In the genomic region with DNA sequence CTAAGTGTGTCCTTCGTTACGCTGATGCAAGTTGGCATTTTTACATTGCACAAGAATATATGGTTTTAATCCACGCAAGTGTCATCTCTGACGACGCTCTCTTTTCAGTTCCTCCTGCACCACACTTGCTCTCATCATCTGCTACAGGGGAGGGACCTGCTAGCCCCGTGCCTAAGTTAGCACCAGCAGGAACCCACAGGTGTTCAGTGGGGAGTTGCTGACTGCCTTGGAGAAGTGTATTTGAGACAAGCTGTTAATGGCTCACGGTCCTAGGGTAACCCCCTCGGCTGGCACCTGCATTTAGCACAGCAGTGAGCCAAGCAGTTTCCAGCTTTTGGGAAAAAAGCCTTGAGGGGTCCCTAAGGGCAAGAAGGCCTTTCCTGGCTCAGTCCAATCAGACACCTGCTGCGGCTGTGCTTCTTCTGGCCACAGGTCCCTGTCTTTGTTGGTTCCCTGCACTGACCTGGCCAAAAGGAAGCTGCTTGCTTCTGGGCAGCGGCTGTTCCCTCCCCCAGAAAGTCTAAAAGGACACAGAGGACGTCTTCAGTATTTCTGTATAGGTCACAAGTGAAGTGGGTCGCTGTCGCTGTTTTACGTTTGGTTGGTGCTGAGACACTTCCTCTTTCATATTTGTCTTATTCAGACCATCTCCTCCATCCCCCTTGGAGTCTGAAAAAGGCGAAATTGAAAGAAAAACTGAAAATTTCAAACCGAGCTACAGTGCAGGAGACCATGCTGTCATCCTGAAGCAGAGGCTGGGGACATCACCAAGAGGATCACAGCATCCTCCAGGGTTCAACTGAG, we compare ENCODE assay signal across 9 cellular contexts. TPM values are rescaled to one million over a fixed set of nuclear protein-coding genes. Genes with fewer than 3 reads are reported as not detected.
DNase-seq lines count a peak whose midpoint lies in the region; ATAC-seq and TF ChIP-seq lines count a peak whose summit lies in the region.
"Not testable (repeated sequence)": the region's sequence is repeated elsewhere in the genome, so short reads cannot be mapped to it uniquely, and the experiment has no call there.
"Had no signal": no experiment of that assay in that cellular context is flagged by ENCODE, and none has a peak within 500 bp of the region (broad histone marks: within the 10 kb centered on the region; RNA-seq: fewer than 3 reads in every experiment).

No MANE protein-coding gene starts in this region.

- H3K4me1 Mint-ChIP-seq in CD4-positive, alpha-beta memory T cell: peaks cover 49 to 74% (median 58%) of the 10 kb centered on the region in 4 donors
- peaks cover 48% of the 10 kb centered on the region for H3K4me1 Mint-ChIP-seq in T-helper 1 cell treated with Interleukin-12 subunit alpha and Interleukin-12 subunit beta and Interleukin-4 antibody, amounts not matched to agents 30 μg/mL and 1 μg/mL, for 36 hours (ENCODE audit: low read depth)
- H3K4me1 Mint-ChIP-seq in activated naive CD4-positive, alpha-beta T cell treated with anti-CD3 and anti-CD28 coated beads for 36 hours (ENCODE audit: low read depth): peaks cover 54% of the 10 kb centered on the region

- CTCF ChIA-PET in CD4-positive, alpha-beta memory T cell (lab: Charles Lee; ENCODE audit: partially characterized antibody): interaction anchor here (0.8 to 3.4 kb wide), 9 partner anchors 11 to 194 kb away, joined by 3 to 13 read pairs (median 4); a partner anchor contains a TSS
- CTCF ChIA-PET in activated naive CD4-positive, alpha-beta T cell treated with anti-CD3 and anti-CD28 coated beads for 36 hours (lab: Charles Lee): interaction anchor here (0.7 to 3.4 kb wide), 6 partner anchors 11 to 223 kb away, joined by 3 to 13 read pairs (median 4); a partner anchor contains a TSS

- not testable (repeated sequence) for H3K9me3 ChIP-seq in CD4-positive, alpha-beta memory T cell (ENCODE audit: control insufficient read depth in 1 of 2, low read length in 2 of 2); right atrium auricular region

- H3K36me3 ChIP-seq in CD4-positive, alpha-beta memory T cell (ENCODE audit: insufficient read depth, low read length); right atrium auricular region: not testable (repeated sequence)

- H3K27ac Mint-ChIP-seq in CD4-positive, alpha-beta memory T cell: peak overlapping the region; percentile 92 to 100 (median 97)
- peak overlapping the region; percentile 96 for H3K27ac Mint-ChIP-seq in T-helper 1 cell treated with Interleukin-12 subunit alpha and Interleukin-12 subunit beta and Interleukin-4 antibody, amounts not matched to agents 30 μg/mL and 1 μg/mL, for 36 hours
- peak overlapping the region; percentile 94 for H3K27ac Mint-ChIP-seq in activated naive CD4-positive, alpha-beta T cell treated with anti-CD3 and anti-CD28 coated beads for 36 hours

- POLR2A ChIA-PET in CD4-positive, alpha-beta memory T cell (lab: Charles Lee; ENCODE audit: partially characterized antibody): interaction anchor here (0.8 to 4.5 kb wide), 19 partner anchors 9 to 228 kb away, joined by 3 to 106 read pairs (median 5); a partner anchor contains a TSS

- peaks cover 58% of the 10 kb centered on the region for H3K4me1 ChIP-seq in CD4-positive, alpha-beta memory T cell (ENCODE audit: insufficient read depth, low read length)
- H3K4me1 ChIP-seq in right atrium auricular region: peaks cover 0 to 23% of the 10 kb centered on the region in 2 donors

- ATAC-seq in GM19025 (IDR thresholded peaks at IDR 0.05; ENCODE audit: low read depth, unreplicated experiment) (peak; percentile 52), HG02642 (IDR thresholded peaks at IDR 0.05; ENCODE audit: poor library complexity, unreplicated experiment) (peak; percentile 74), HG03558 (IDR thresholded peaks at IDR 0.05; ENCODE audit: extremely low read depth, unreplicated experiment) (peak; percentile 55)

- not testable (repeated sequence) for H3K27me3 ChIP-seq in CD4-positive, alpha-beta memory T cell (ENCODE audit: insufficient read depth, low read length); right atrium auricular region

- H3K36me3 Mint-ChIP-seq in CD4-positive, alpha-beta memory T cell; T-helper 1 cell treated with Interleukin-12 subunit alpha and Interleukin-12 subunit beta and Interleukin-4 antibody, amounts not matched to agents 30 μg/mL and 1 μg/mL, for 36 hours (ENCODE audit: low read depth); activated naive CD4-positive, alpha-beta T cell treated with anti-CD3 and anti-CD28 coated beads for 36 hours (ENCODE audit: low read depth): not testable (repeated sequence)

- not testable (repeated sequence) for H3K27me3 Mint-ChIP-seq in CD4-positive, alpha-beta memory T cell; T-helper 1 cell treated with Interleukin-12 subunit alpha and Interleukin-12 subunit beta and Interleukin-4 antibody, amounts not matched to agents 30 μg/mL and 1 μg/mL, for 36 hours (ENCODE audit: low read depth); activated naive CD4-positive, alpha-beta T cell treated with anti-CD3 and anti-CD28 coated beads for 36 hours (ENCODE audit: low read depth)

- H3K27ac ChIP-seq in CD4-positive, alpha-beta memory T cell (ENCODE audit: low read depth, low read length): peak overlapping the region; percentile 93
- H3K27ac ChIP-seq in right atrium auricular region: peak overlapping the region; percentile 73 to 83

- H3K4me3 ChIP-seq in CD4-positive, alpha-beta memory T cell (ENCODE audit: low read length in 2 of 2): peak overlapping the region; percentile 45 to 61
- not testable (repeated sequence) for H3K4me3 ChIP-seq in right atrium auricular region

- TF ChIP-seq CTCF in right atrium auricular region (IDR thresholded peaks at IDR 0.05): not testable (repeated sequence)

- intact Hi-C loops in CD4-positive, alpha-beta memory T cell (cut with micrococcal nuclease): loop anchor here (1.0 to 2.0 kb wide), 2 partner anchors 10 to 33 kb away; no protein-coding TSS in a partner anchor
- intact Hi-C loops in activated naive CD4-positive, alpha-beta T cell treated with anti-CD3 and anti-CD28 coated beads for 36 hours (cut with micrococcal nuclease): loop anchor here (1.0 to 5.0 kb wide), 3 partner anchors 21 to 135 kb away; a partner anchor contains a TSS

- H3K9me3 Mint-ChIP-seq in CD4-positive, alpha-beta memory T cell; T-helper 1 cell treated with Interleukin-12 subunit alpha and Interleukin-12 subunit beta and Interleukin-4 antibody, amounts not matched to agents 30 μg/mL and 1 μg/mL, for 36 hours; activated naive CD4-positive, alpha-beta T cell treated with anti-CD3 and anti-CD28 coated beads for 36 hours: not testable (repeated sequence)

- DNase-seq in CD4-positive, alpha-beta memory T cell: peak; percentile 64 to 86 (median 70)
- peak; percentile 60 for DNase-seq in activated naive CD4-positive, alpha-beta T cell treated with anti-CD3 and anti-CD28 coated beads for 36 hours
- DNase-seq in right atrium auricular region (ENCODE audit: low spot score): not testable (repeated sequence)
- peak; percentile 47 for DNase-seq in stimulated activated CD4-positive, alpha-beta T cell treated with anti-CD3 and anti-CD28 coated beads, Interleukin-4, amount 100 ng/mL, for 24 hours

- peak overlapping the region; percentile 80 to 92 (median 86) for H3K4me3 Mint-ChIP-seq in CD4-positive, alpha-beta memory T cell
- peak overlapping the region; percentile 79 for H3K4me3 Mint-ChIP-seq in T-helper 1 cell treated with Interleukin-12 subunit alpha and Interleukin-12 subunit beta and Interleukin-4 antibody, amounts not matched to agents 30 μg/mL and 1 μg/mL, for 36 hours
- peak overlapping the region; percentile 74 for H3K4me3 Mint-ChIP-seq in activated naive CD4-positive, alpha-beta T cell treated with anti-CD3 and anti-CD28 coated beads for 36 hours

RNA-seq across cellular contexts. Expression of a gene that starts 10.3 kb away (rescaled TPM):
- total RNA-seq in CD4-positive, alpha-beta memory T cell: 10 to 100 TPM; 66.1 to 81.2 TPM
- 100 to 1,000 TPM; 114 to 161 TPM for polyA plus RNA-seq in CD4-positive, alpha-beta memory T cell
- total RNA-seq in activated naive CD4-positive, alpha-beta T cell treated with anti-CD3 and anti-CD28 coated beads for 36 hours: 100 to 1,000 TPM; 190 to 195 TPM
- total RNA-seq in right atrium auricular region: 10 to 100 TPM; 57.3 to 62.8 TPM

RNA-seq across cellular contexts. Expression of a gene that starts 53.4 kb away (rescaled TPM):
- 1 to 10 TPM; 6.9 to 7.4 TPM for total RNA-seq in CD4-positive, alpha-beta memory T cell
- polyA plus RNA-seq in CD4-positive, alpha-beta memory T cell: 1 to 10 TPM; 1.7 to 2.0 TPM
- 1 to 10 TPM in 1 of 2 experiments, under 1 TPM in 1; 0.96 to 1.1 TPM for total RNA-seq in activated naive CD4-positive, alpha-beta T cell treated with anti-CD3 and anti-CD28 coated beads for 36 hours
- under 1 TPM; 0.22 to 0.43 TPM for total RNA-seq in right atrium auricular region
- total RNA-seq: foreskin keratinocyte had no signal
- polyA plus RNA-seq: foreskin keratinocyte had no signal

RNA-seq across cellular contexts. Expression of a gene that starts 53.7 kb away (rescaled TPM):
- total RNA-seq in CD4-positive, alpha-beta memory T cell: 10 to 100 TPM; 13.6 to 19.1 TPM
- polyA plus RNA-seq in CD4-positive, alpha-beta memory T cell: 10 to 100 TPM; 10.4 to 12.6 TPM
- total RNA-seq in activated naive CD4-positive, alpha-beta T cell treated with anti-CD3 and anti-CD28 coated beads for 36 hours: 10 to 100 TPM in 1 of 2 experiments, 1 to 10 TPM in 1; 9.0 to 10.5 TPM
- 1 to 10 TPM; 3.1 to 3.6 TPM for total RNA-seq in right atrium auricular region
